In the genomic region with DNA sequence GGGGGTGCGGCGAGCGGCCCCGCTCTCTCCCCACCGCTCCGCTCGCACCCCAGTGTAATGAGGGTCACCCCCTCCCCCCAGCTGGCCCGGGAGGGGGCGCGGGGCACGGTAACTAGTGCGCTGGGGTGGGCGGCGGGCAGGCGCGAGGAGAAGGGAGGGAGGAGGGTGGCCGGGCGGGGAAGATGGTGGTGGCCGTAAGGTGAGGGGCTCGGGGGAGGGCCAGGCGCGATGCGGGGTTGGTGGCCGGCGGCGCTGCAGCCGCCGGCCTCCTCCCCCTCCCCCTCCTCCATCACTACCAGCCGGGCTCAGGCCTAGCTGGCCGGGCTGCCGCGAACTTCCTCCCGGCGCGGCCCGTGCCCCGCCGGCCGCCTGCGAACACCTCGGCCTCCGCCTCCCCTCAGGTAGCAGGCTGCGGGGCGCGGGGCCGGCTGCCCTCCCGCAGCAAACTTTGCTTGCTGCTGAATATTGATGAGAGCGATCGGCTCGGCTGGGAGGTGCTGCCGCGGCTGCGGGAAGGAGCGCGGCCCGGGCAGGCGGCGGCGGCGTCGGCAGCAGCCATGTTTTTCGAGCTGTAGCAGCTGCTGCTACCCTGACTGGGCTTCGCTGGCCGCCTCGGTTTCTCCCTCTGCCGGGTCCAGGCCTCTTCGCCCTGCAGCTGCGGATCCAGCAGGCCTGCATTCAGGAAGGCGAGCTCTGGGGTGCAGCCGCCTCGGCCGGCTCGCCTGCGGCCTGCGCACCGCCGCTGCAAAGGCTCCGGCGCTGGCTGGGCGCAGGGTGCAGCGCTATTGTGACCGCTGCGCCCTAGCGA, we compare ENCODE assay signal across 8 cellular contexts. TPM values are rescaled to one million over a fixed set of nuclear protein-coding genes. Genes with fewer than 3 reads are reported as not detected.
DNase-seq lines count a peak whose midpoint lies in the region; ATAC-seq and TF ChIP-seq lines count a peak whose summit lies in the region.

No MANE protein-coding gene starts in this region.

- no peaks in the 10 kb centered on the region; the same call in 1 of the 2 replicates for H3K27me3 Mint-ChIP-seq in HFFc6 (ENCODE audit: insufficient read depth)

- ATAC-seq in GM18873 (IDR thresholded peaks at IDR 0.05; ENCODE audit: low FRiP score, unreplicated experiment) = no peak

- H3K9ac ChIP-seq in muscle layer of colon (ENCODE audit: low read length) (peak overlapping the region; percentile 27), subcutaneous abdominal adipose tissue (ENCODE audit: low read length in 5 of 5) (peak overlapping the region; percentile 72 to 89 (median 84))

- no peaks in the 10 kb centered on the region for H3K9me3 Mint-ChIP-seq in HFFc6

- H3K9me3 ChIP-seq in muscle layer of colon (ENCODE audit: low read length) = no peaks in the 10 kb centered on the region
- H3K9me3 ChIP-seq in subcutaneous abdominal adipose tissue (ENCODE audit: control insufficient read depth in 5 of 5, low read length in 5 of 5) = no peaks in the 10 kb centered on the region

- peaks cover 58% of the 10 kb centered on the region for H3K4me1 Mint-ChIP-seq in HFFc6 (ENCODE audit: low read depth)

- peaks cover 24% of the 10 kb centered on the region for H3K36me3 Mint-ChIP-seq in HFFc6 (ENCODE audit: low read depth)

- H3K4me3 Mint-ChIP-seq in HFFc6 = peak overlapping the region; percentile 90

- H3K27ac ChIP-seq in muscle layer of colon (ENCODE audit: low read depth, low read length) (peak overlapping the region; percentile 83), subcutaneous abdominal adipose tissue (ENCODE audit: low read depth, low read length) (peak overlapping the region; percentile 62)

- DNase-seq in HFFc6 (no peak), NAMALWA (ENCODE audit: low spot score) (peak; percentile 56), epithelial cell of proximal tubule (ENCODE audit: low read depth) (no peak)
- peak; percentile 36 for DNase-seq in activated CD8-positive, alpha-beta memory T cell treated with anti-CD3 and anti-CD28 coated beads, Interleukin-2, amount 50 U/mL, for 4 hours

- H3K27me3 ChIP-seq in muscle layer of colon (ENCODE audit: control insufficient read depth in 1 of 2, insufficient read depth in 2 of 2, low read length in 2 of 2) (no peaks in the 10 kb centered on the region), subcutaneous abdominal adipose tissue (ENCODE audit: control insufficient read depth in 5 of 5, insufficient read depth in 4 of 5, low read length in 5 of 5) (no peaks in the 10 kb centered on the region)

- peak; percentile 31 for TF ChIP-seq POLR2A in GM15510 (IDR thresholded peaks at IDR 0.05; ENCODE audit: borderline replicate concordance, extremely low read depth, insufficient read length)

- peaks cover 21% of the 10 kb centered on the region for H3K36me3 ChIP-seq in muscle layer of colon (ENCODE audit: insufficient read depth, low read length)
- peaks cover 7 to 25% (median 12%) of the 10 kb centered on the region in 5 donors for H3K36me3 ChIP-seq in subcutaneous abdominal adipose tissue (ENCODE audit: control insufficient read depth in 5 of 5, insufficient read depth in 5 of 5, low read length in 5 of 5)

- H3K4me3 ChIP-seq in epithelial cell of proximal tubule (ENCODE audit: low read depth, low read length) (peak overlapping the region; percentile 71), muscle layer of colon (ENCODE audit: low read depth in 1 of 2, low read length in 2 of 2) (peak overlapping the region; percentile 53 to 64), subcutaneous abdominal adipose tissue (ENCODE audit: low read depth in 1 of 5, low read length in 5 of 5) (peak overlapping the region; percentile 70 to 74 (median 73))

- TF ChIP-seq CTCF in HFFc6 (IDR thresholded peaks at IDR 0.05) (no peak), epithelial cell of proximal tubule (conservative IDR thresholded peaks at IDR 0.05; ENCODE audit: low read depth, low read length) (no peak)

- H3K4me1 ChIP-seq in muscle layer of colon (ENCODE audit: insufficient read depth, low read length) (peaks cover 33% of the 10 kb centered on the region), subcutaneous abdominal adipose tissue (ENCODE audit: control insufficient read depth in 5 of 5, insufficient read depth in 5 of 5, low read length in 5 of 5) (peaks cover 7 to 49% (median 40%) of the 10 kb centered on the region in 5 donors)

- peak overlapping the region; percentile 86 for H3K27ac Mint-ChIP-seq in HFFc6

RNA-seq across cellular contexts. Expression of gene NSD1, which starts 0.5 kb away (rescaled TPM):
- total RNA-seq in HFFc6 (2021; fragmentation: NEBNext Ultra II Directional; extraction: Animal tissue kit (Norgen Biotek cat#: 25700)) = 10 to 100 TPM; 42.6 to 56.4 (median 48.4) TPM
- 27.2 and 30.6 TPM in 2 replicates for total RNA-seq in epithelial cell of proximal tubule

RNA-seq across cellular contexts. Expression of gene FGFR4, which starts 47.3 kb away (rescaled TPM):
- total RNA-seq in HFFc6 (2021; fragmentation: NEBNext Ultra II Directional; extraction: Animal tissue kit (Norgen Biotek cat#: 25700)) = under 1 TPM in 5 of 6 experiments, not detected in 1; 0.14 to 0.53 (median 0.33) TPM
- total RNA-seq in epithelial cell of proximal tubule = 50.0 and 54.6 TPM in 2 replicates

Comparison
In these comparisons a context has a peak if more than half of its experiments do, and no peak if none do; other contexts are left out.
1. DNase-seq: peak in NAMALWA (single experiment) and activated CD8-positive, alpha-beta memory T cell treated with anti-CD3 and anti-CD28 coated beads, Interleukin-2, amount 50 U/mL, for 4 hours (single experiment); none in HFFc6 (single experiment) and epithelial cell of proximal tubule (single experiment).
2. RNA of gene FGFR4, which starts 47.3 kb away (total RNA-seq): 50.0 to 54.6 TPM in epithelial cell of proximal tubule; 0.14 to 0.53 TPM in HFFc6; every median in the first group is over 10 times any median in the second.
3. Peak in every context shown above with its lines, with median percentiles within 50 percentile points of each other: H3K4me3 ChIP-seq.